ENCODE assay signal across 17 cellular contexts in genomic region chr2:2826209-2826551, GRCh38.
A peak's percentile ranks its signal among the peaks of the same experiment; 100 is the strongest.
DNase-seq lines count a peak whose midpoint lies in the region; ATAC-seq and TF ChIP-seq lines count a peak whose summit lies in the region.
"Had no signal": no experiment of that assay in that cellular context is flagged by ENCODE, and none has a peak within 500 bp of the region (broad histone marks: within the 10 kb centered on the region; RNA-seq: fewer than 3 reads in every experiment).

No MANE protein-coding gene starts in this region.

- H3K18ac ChIP-seq in H9 (ENCODE audit: insufficient read length, low read depth, low read length): no peak overlapping the region

- TF ChIP-seq CTCF in H9 (conservative IDR thresholded peaks at IDR 0.05) (no peak), upper lobe of left lung (IDR thresholded peaks at IDR 0.05) (no peak)

- peaks cover 2% of the 10 kb centered on the region for H3K9me3 Mint-ChIP-seq in activated CD4-positive, alpha-beta T cell treated with anti-CD3 and anti-CD28 coated beads, Interleukin-2, amount 10 ng/mL, durations not matched to agents 7 days and 5 days
- H3K9me3 Mint-ChIP-seq in activated CD4-positive, alpha-beta T cell treated with anti-CD3 and anti-CD28 coated beads, Interleukin-2, amount 10 ng/mL, durations not matched to agents 24 days and 14 days: no peaks in the 10 kb centered on the region
- H3K9me3 Mint-ChIP-seq in H9: peaks cover 4 to 20% of the 10 kb centered on the region in 2 experiments
- H3K9me3 Mint-ChIP-seq in CD4-positive, alpha-beta memory T cell: peaks cover 0 to 6% (median 2%) of the 10 kb centered on the region in 8 donors

- no peak overlapping the region for H3T11ph ChIP-seq in H9 (ENCODE audit: low read length)

- no peak overlapping the region for H3K9ac ChIP-seq in H9 (ENCODE audit: extremely low read depth, insufficient read length, low read length)
- H3K9ac ChIP-seq: GM23248 had no signal

- H2BK15ac ChIP-seq in H9 (ENCODE audit: low read depth, low read length): no peak overlapping the region

- H3K56ac ChIP-seq in H9 (ENCODE audit: insufficient read length, low read depth, low read length): no peak overlapping the region

- no peak overlapping the region for H2BK20ac ChIP-seq in H9 (ENCODE audit: low read depth, low read length, poor library complexity, severe bottlenecking)

- no peak overlapping the region for H4K91ac ChIP-seq in H9 (ENCODE audit: insufficient read length, low read depth, low read length)

- H3K36me3 ChIP-seq in upper lobe of left lung: no peaks in the 10 kb centered on the region
- no peaks in the 10 kb centered on the region for H3K36me3 ChIP-seq in CD4-positive, alpha-beta memory T cell (ENCODE audit: insufficient read depth, low read length)

- peak; percentile 4 for DNase-seq in activated CD4-positive, alpha-beta T cell treated with anti-CD3 and anti-CD28 coated beads, Interleukin-2, amount 10 ng/mL, durations not matched to agents 7 days and 5 days
- DNase-seq in activated CD4-positive, alpha-beta T cell treated with anti-CD3 and anti-CD28 coated beads, Interleukin-2, amount 10 ng/mL, durations not matched to agents 24 days and 14 days: no peak
- DNase-seq in H9 (peak; percentile 22), left lobe of liver (ENCODE audit: low spot score) (peak; percentile 37), upper lobe of left lung (peak; percentile 15 to 55), KG1 (lab: John Stamatoyannopoulos, UW) (no peak)
- DNase-seq in CD4-positive, alpha-beta memory T cell: no peak
- DNase-seq: 8988T; CD4-positive, alpha-beta T cell; GF-D8; GM23248; NCI-H1694 treated with DMSO at 0.1 percent for 48 hours; NCI-H748 treated with DMSO at 0.1 percent for 48 hours; SHP77 had no signal

- H2AFZ ChIP-seq in H9 (ENCODE audit: low read length): no peak overlapping the region
- H2AFZ ChIP-seq: GM23248 had no signal

- no peak overlapping the region for H3K4me2 ChIP-seq in H9 (ENCODE audit: insufficient read depth, insufficient read length, low read length)

- H4K5ac ChIP-seq in H9 (ENCODE audit: insufficient read length, low read depth, low read length): no peak overlapping the region

- H3K79me1 ChIP-seq in H9 (ENCODE audit: insufficient read depth, low read depth, low read length, poor library complexity, severe bottlenecking): no peaks in the 10 kb centered on the region

- H3K4me1 ChIP-seq in H9 (ENCODE audit: insufficient read depth, low read length): no peaks in the 10 kb centered on the region
- H3K4me1 ChIP-seq in upper lobe of left lung: no peaks in the 10 kb centered on the region
- no peaks in the 10 kb centered on the region for H3K4me1 ChIP-seq in CD4-positive, alpha-beta memory T cell (ENCODE audit: insufficient read depth, low read length)

- H3K4me3 Mint-ChIP-seq in activated CD4-positive, alpha-beta T cell treated with anti-CD3 and anti-CD28 coated beads, Interleukin-2, amount 10 ng/mL, durations not matched to agents 7 days and 5 days: no peak overlapping the region
- H3K4me3 Mint-ChIP-seq in activated CD4-positive, alpha-beta T cell treated with anti-CD3 and anti-CD28 coated beads, Interleukin-2, amount 10 ng/mL, durations not matched to agents 24 days and 14 days: no peak overlapping the region
- no peak overlapping the region for H3K4me3 Mint-ChIP-seq in H9
- no peak overlapping the region for H3K4me3 Mint-ChIP-seq in CD4-positive, alpha-beta memory T cell
- H3K4me3 Mint-ChIP-seq: CD4-positive, alpha-beta T cell had no signal

- no peak overlapping the region for H3K27ac Mint-ChIP-seq in activated CD4-positive, alpha-beta T cell treated with anti-CD3 and anti-CD28 coated beads, Interleukin-2, amount 10 ng/mL, durations not matched to agents 7 days and 5 days
- H3K27ac Mint-ChIP-seq in activated CD4-positive, alpha-beta T cell treated with anti-CD3 and anti-CD28 coated beads, Interleukin-2, amount 10 ng/mL, durations not matched to agents 24 days and 14 days: no peak overlapping the region
- H3K27ac Mint-ChIP-seq in H9: no peak overlapping the region
- no peak overlapping the region for H3K27ac Mint-ChIP-seq in CD4-positive, alpha-beta memory T cell
- H3K27ac Mint-ChIP-seq: CD4-positive, alpha-beta T cell had no signal

- no peak overlapping the region for H2AK5ac ChIP-seq in H9 (ENCODE audit: insufficient read length, low read length)

- TF ChIP-seq POLR2A in upper lobe of left lung (IDR thresholded peaks at IDR 0.05): no peak

- H2BK5ac ChIP-seq in H9 (ENCODE audit: insufficient read length, low read length): no peak overlapping the region

- peaks cover 1% of the 10 kb centered on the region for H3K27me3 Mint-ChIP-seq in activated CD4-positive, alpha-beta T cell treated with anti-CD3 and anti-CD28 coated beads, Interleukin-2, amount 10 ng/mL, durations not matched to agents 7 days and 5 days
- peaks cover 1% of the 10 kb centered on the region for H3K27me3 Mint-ChIP-seq in activated CD4-positive, alpha-beta T cell treated with anti-CD3 and anti-CD28 coated beads, Interleukin-2, amount 10 ng/mL, durations not matched to agents 24 days and 14 days
- H3K27me3 Mint-ChIP-seq in H9 (ENCODE audit: low read depth): peaks cover 3% of the 10 kb centered on the region
- H3K27me3 Mint-ChIP-seq in CD4-positive, alpha-beta memory T cell: peaks cover 0 to 4% of the 10 kb centered on the region in 2 donors

- H3K14ac ChIP-seq in H9 (ENCODE audit: insufficient read depth, low read length): no peak overlapping the region

- POLR2A ChIA-PET in activated CD4-positive, alpha-beta T cell treated with anti-CD3 and anti-CD28 coated beads, Interleukin-2, amount 10 ng/mL, durations not matched to agents 7 days and 5 days (lab: Charles Lee): no interaction called here
- POLR2A ChIA-PET in CD4-positive, alpha-beta memory T cell (lab: Charles Lee; ENCODE audit: partially characterized antibody): no interaction called here

- H2BK12ac ChIP-seq in H9 (ENCODE audit: insufficient read length, low read depth, low read length): no peak overlapping the region

- no CpG with 5 or more reads among the region's 14 CpGs for WGBS in H9 (ENCODE audit: extremely low coverage, insufficient read length, low lambda C conversion rate)
- WGBS in upper lobe of left lung, 2 donors: 57 to 59% methylated on average over 12 to 14 of the region's 14 CpGs

- H3K27me3 ChIP-seq in H9 (ENCODE audit: insufficient read depth, low read length) (no peaks in the 10 kb centered on the region), upper lobe of left lung (no peaks in the 10 kb centered on the region)
- no peaks in the 10 kb centered on the region for H3K27me3 ChIP-seq in CD4-positive, alpha-beta memory T cell (ENCODE audit: insufficient read depth, low read length)

- H3K27ac ChIP-seq in H9 (ENCODE audit: insufficient read length, low read depth, low read length) (no peak overlapping the region), upper lobe of left lung (no peak overlapping the region)
- H3K27ac ChIP-seq in CD4-positive, alpha-beta memory T cell (ENCODE audit: low read depth, low read length): no peak overlapping the region
- H3K27ac ChIP-seq: GM23248 had no signal

- no peak overlapping the region for H4K8ac ChIP-seq in H9 (replicated peaks; ENCODE audit: insufficient read length, low read depth, low read length)

- H3K4me3 ChIP-seq in upper lobe of left lung: no peak overlapping the region
- H3K4me3 ChIP-seq in CD4-positive, alpha-beta memory T cell (ENCODE audit: low read length in 2 of 2): no peak overlapping the region
- H3K4me3 ChIP-seq: GM23248, K562 had no signal

- H2BK120ac ChIP-seq in H9 (ENCODE audit: low read depth, low read length, poor library complexity, severe bottlenecking): no peak overlapping the region

- CTCF ChIA-PET in activated CD4-positive, alpha-beta T cell treated with anti-CD3 and anti-CD28 coated beads, Interleukin-2, amount 10 ng/mL, durations not matched to agents 7 days and 5 days (lab: Charles Lee): no interaction called here
- CTCF ChIA-PET in CD4-positive, alpha-beta memory T cell (lab: Charles Lee; ENCODE audit: partially characterized antibody): no interaction called here

- intact Hi-C loops in activated CD4-positive, alpha-beta T cell treated with anti-CD3 and anti-CD28 coated beads, Interleukin-2, amount 10 ng/mL, durations not matched to agents 24 days and 14 days (cut with micrococcal nuclease): no loop called here
- intact Hi-C loops in CD4-positive, alpha-beta memory T cell (cut with micrococcal nuclease): no loop called here

- H3K23me2 ChIP-seq in H9 (ENCODE audit: insufficient read length, low read depth, low read length, poor library complexity, severe bottlenecking): no peaks in the 10 kb centered on the region

- H4K20me1 ChIP-seq in H9 (ENCODE audit: control insufficient read depth, insufficient read depth, insufficient read length): no peaks in the 10 kb centered on the region

- TF ChIP-seq EP300 in upper lobe of left lung (IDR thresholded peaks at IDR 0.05): no peak

- H3K4ac ChIP-seq in H9 (ENCODE audit: low read depth, low read length): no peak overlapping the region

- H3K79me2 ChIP-seq in H9 (ENCODE audit: insufficient read depth, low read length): no peaks in the 10 kb centered on the region

- H3K36me3 Mint-ChIP-seq in activated CD4-positive, alpha-beta T cell treated with anti-CD3 and anti-CD28 coated beads, Interleukin-2, amount 10 ng/mL, durations not matched to agents 7 days and 5 days (ENCODE audit: low read depth): no peaks in the 10 kb centered on the region
- H3K36me3 Mint-ChIP-seq in activated CD4-positive, alpha-beta T cell treated with anti-CD3 and anti-CD28 coated beads, Interleukin-2, amount 10 ng/mL, durations not matched to agents 24 days and 14 days (ENCODE audit: low read depth): no peaks in the 10 kb centered on the region
- peaks cover 0 to 4% (median 3%) of the 10 kb centered on the region in 3 experiments; a peak in 2 of 7 replicates for H3K36me3 Mint-ChIP-seq in H9 (ENCODE audit: insufficient read depth in 1 of 3, low read depth in 3 of 3)
- H3K36me3 Mint-ChIP-seq in CD4-positive, alpha-beta memory T cell: no peaks in the 10 kb centered on the region

- no peaks in the 10 kb centered on the region for H3K4me1 Mint-ChIP-seq in activated CD4-positive, alpha-beta T cell treated with anti-CD3 and anti-CD28 coated beads, Interleukin-2, amount 10 ng/mL, durations not matched to agents 7 days and 5 days
- H3K4me1 Mint-ChIP-seq in activated CD4-positive, alpha-beta T cell treated with anti-CD3 and anti-CD28 coated beads, Interleukin-2, amount 10 ng/mL, durations not matched to agents 24 days and 14 days: no peaks in the 10 kb centered on the region
- H3K4me1 Mint-ChIP-seq in H9: peaks cover 0 to under 1% of the 10 kb centered on the region in 2 experiments; a peak in 1 of 4 replicates
- H3K4me1 Mint-ChIP-seq in CD4-positive, alpha-beta memory T cell: no peaks in the 10 kb centered on the region

- H3K9me3 ChIP-seq in H9 (ENCODE audit: control insufficient read depth, low read depth, low read length) (no peaks in the 10 kb centered on the region), upper lobe of left lung (peaks cover 0 to 5% (median 2%) of the 10 kb centered on the region in 4 donors)
- no peaks in the 10 kb centered on the region for H3K9me3 ChIP-seq in CD4-positive, alpha-beta memory T cell (ENCODE audit: control insufficient read depth in 1 of 2, low read length in 2 of 2)

- H3K23ac ChIP-seq in H9 (ENCODE audit: insufficient read length, low read depth, low read length): no peak overlapping the region

- no peak for ATAC-seq in left lobe of liver
- no peak for ATAC-seq in upper lobe of left lung (ENCODE audit: low FRiP score in 2 of 2)
- ATAC-seq in GM18868 (IDR thresholded peaks at IDR 0.05; ENCODE audit: unreplicated experiment): no peak
- ATAC-seq: HCT116, K562 had no signal

Comparison
In these comparisons a context has a peak if more than half of its experiments do, and no peak if none do; other contexts are left out.
1. DNase-seq: peak in activated CD4-positive, alpha-beta T cell treated with anti-CD3 and anti-CD28 coated beads, Interleukin-2, amount 10 ng/mL, durations not matched to agents 7 days and 5 days (single experiment), H9 (single experiment), left lobe of liver (single experiment) and upper lobe of left lung (2 of 2); none in activated CD4-positive, alpha-beta T cell treated with anti-CD3 and anti-CD28 coated beads, Interleukin-2, amount 10 ng/mL, durations not matched to agents 24 days and 14 days (single experiment), CD4-positive, alpha-beta memory T cell (0 of 5) and KG1 (single experiment).